ENCODE assay signal across 32 cellular contexts in genomic region chr15:70172561-70172960, GRCh38.
"Had no signal": no experiment of that assay in that cellular context is flagged by ENCODE, and none has a peak within 500 bp of the region (broad histone marks: within the 10 kb centered on the region; RNA-seq: fewer than 3 reads in every experiment).

No MANE protein-coding gene starts in this region.

- H3K4me3 Mint-ChIP-seq: activated B cell treated with CpG ODN at 0.5 μM for 24 hours; activated CD4-positive, alpha-beta T cell treated with anti-CD3 and anti-CD28 coated beads for 36 hours; activated CD8-positive, alpha-beta memory T cell treated with anti-CD3 and anti-CD28 coated beads, Interleukin-2, amount 10 ng/mL, durations not matched to agents 7 days and 5 days; activated CD8-positive, alpha-beta T cell treated with anti-CD3 and anti-CD28 coated beads, Interleukin-2, amount 10 ng/mL, durations not matched to agents 7 days and 5 days; activated naive CD8-positive, alpha-beta T cell; brain; nephron; T-helper 17 cell had no signal

- ATAC-seq: activated CD4-positive, alpha-beta T cell treated with anti-CD3 and anti-CD28 coated beads for 36 hours; activated CD8-positive, alpha-beta memory T cell treated with anti-CD3 and anti-CD28 coated beads, Interleukin-2, amount 10 ng/mL, durations not matched to agents 7 days and 5 days; activated CD8-positive, alpha-beta T cell treated with anti-CD3 and anti-CD28 coated beads, Interleukin-2, amount 10 ng/mL, durations not matched to agents 7 days and 5 days; left ventricle myocardium superior; stimulated activated naive CD8-positive, alpha-beta T cell treated with anti-CD3 and anti-CD28 coated beads, Interleukin-15, Interleukin-2, amounts not matched to agents 100 U/mL and 50 U/mL, for 24 hours; T-helper 17 cell had no signal

- H3K27me3 Mint-ChIP-seq: activated CD4-positive, alpha-beta T cell treated with anti-CD3 and anti-CD28 coated beads for 36 hours; activated naive CD8-positive, alpha-beta T cell; T-helper 17 cell had no signal

- H3K36me3 ChIP-seq: ascending aorta, cardiac muscle cell, neutrophil, ovary, prostate gland, transverse colon had no signal

- H3K4me3 ChIP-seq: ascending aorta, cardiac muscle cell, coronary artery, dorsolateral prefrontal cortex, ovary, prostate gland, skin epidermis, testis, transverse colon had no signal

- H3K9me3 ChIP-seq: ascending aorta, neutrophil, ovary, prostate gland, testis, transverse colon had no signal

- H3K4me1 ChIP-seq: ascending aorta, prostate gland, transverse colon had no signal

- H3K9me3 Mint-ChIP-seq: activated B cell treated with CpG ODN at 0.5 μM for 24 hours; activated T-helper 2 cell treated with anti-CD3 and anti-CD28 coated beads, Interferon-gamma antibody, Interleukin-2, Interleukin-4, amounts not matched to agents 10 μg/mL and 5 μg/mL and 100 μg/mL, durations not matched to agents 14 hours and 24 hours and 36 hours; brain; nephron had no signal

- H3K27ac Mint-ChIP-seq: activated B cell treated with CpG ODN at 0.5 μM for 24 hours; activated CD4-positive, alpha-beta T cell treated with anti-CD3 and anti-CD28 coated beads for 36 hours; activated CD8-positive, alpha-beta memory T cell treated with anti-CD3 and anti-CD28 coated beads, Interleukin-2, amount 10 ng/mL, durations not matched to agents 7 days and 5 days; activated CD8-positive, alpha-beta T cell treated with anti-CD3 and anti-CD28 coated beads, Interleukin-2, amount 10 ng/mL, durations not matched to agents 7 days and 5 days; activated naive CD8-positive, alpha-beta T cell; activated T-helper 2 cell treated with anti-CD3 and anti-CD28 coated beads, Interferon-gamma antibody, Interleukin-2, Interleukin-4, amounts not matched to agents 10 μg/mL and 5 μg/mL and 100 μg/mL, durations not matched to agents 14 hours and 24 hours and 36 hours; T-helper 17 cell had no signal

- H3K36me3 Mint-ChIP-seq: activated CD8-positive, alpha-beta memory T cell treated with anti-CD3 and anti-CD28 coated beads, Interleukin-2, amount 10 ng/mL, durations not matched to agents 7 days and 5 days; activated naive CD8-positive, alpha-beta T cell; brain had no signal

- H3K27me3 ChIP-seq: ascending aorta, neutrophil, ovary, testis, transverse colon had no signal

- DNase-seq: activated B cell treated with CpG ODN at 0.5 μM for 24 hours; activated CD4-positive, alpha-beta T cell treated with anti-CD3 and anti-CD28 coated beads for 36 hours; activated CD8-positive, alpha-beta memory T cell treated with anti-CD3 and anti-CD28 coated beads, Interleukin-2, amount 10 ng/mL, durations not matched to agents 7 days and 5 days; activated CD8-positive, alpha-beta T cell treated with anti-CD3 and anti-CD28 coated beads, Interleukin-2, amount 10 ng/mL, durations not matched to agents 7 days and 5 days; activated naive CD4-positive, alpha-beta T cell; activated T-cell treated with anti-CD3 and anti-CD28 coated beads, Interleukin-2, amount 50 U/mL, for 48 hours; cerebellar nuclear complex; dorsolateral prefrontal cortex; effector memory CD4-positive, alpha-beta T cell; foreskin fibroblast; head of caudate nucleus; hippocampal formation; left cardiac atrium; left ventricle myocardium superior; mammary epithelial cell; ovary; stimulated activated CD4-positive, alpha-beta T cell treated with anti-CD3 and anti-CD28 coated beads, Interleukin-12 subunit alpha, Interleukin-12 subunit beta, amount 100 ng/mL, for 4 hours; stimulated activated CD4-positive, alpha-beta T cell treated with anti-CD3 and anti-CD28 coated beads, Interleukin-4, amount 100 ng/mL, for 1 hour; stimulated activated naive CD8-positive, alpha-beta T cell treated with anti-CD3 and anti-CD28 coated beads, Interleukin-15, Interleukin-2, amounts not matched to agents 100 U/mL and 50 U/mL, for 24 hours; T-helper 17 cell; testis; transverse colon had no signal

- H3K4me1 Mint-ChIP-seq: activated B cell treated with CpG ODN at 0.5 μM for 24 hours; activated CD4-positive, alpha-beta T cell treated with anti-CD3 and anti-CD28 coated beads for 36 hours; activated CD8-positive, alpha-beta memory T cell treated with anti-CD3 and anti-CD28 coated beads, Interleukin-2, amount 10 ng/mL, durations not matched to agents 7 days and 5 days; brain had no signal
